ENCODE assay signal across 23 cellular contexts in the genomic region with DNA sequence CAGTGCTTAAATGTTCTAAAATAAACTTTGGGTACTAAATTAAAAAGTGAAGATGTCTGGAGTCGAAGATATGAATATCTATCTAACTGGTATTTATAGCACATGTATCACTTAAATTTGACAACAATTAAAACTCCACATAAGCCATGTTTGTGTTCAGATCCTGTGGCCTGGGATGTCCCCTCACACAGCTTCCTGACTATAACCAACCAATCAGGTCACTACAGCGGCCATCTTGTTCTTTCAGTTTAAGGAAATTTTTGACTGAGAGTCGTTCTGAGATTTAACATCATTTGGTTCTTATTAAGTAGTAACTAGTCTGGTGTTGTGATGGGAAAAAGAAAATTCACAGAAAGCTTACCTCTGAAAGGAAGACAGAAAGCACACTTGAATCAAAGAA.
"Had no signal": no experiment of that assay in that cellular context is flagged by ENCODE, and none has a peak within 500 bp of the region (broad histone marks: within the 10 kb centered on the region; RNA-seq: fewer than 3 reads in every experiment).

No MANE protein-coding gene starts in this region.

- H3K36me3 Mint-ChIP-seq: activated naive CD8-positive, alpha-beta T cell treated with anti-CD3 and anti-CD28 coated beads for 36 hours; natural killer cell treated with Interleukin-12 subunit alpha and Interleukin-12 subunit beta and Interleukin-15 and Interleukin-18, amount 100 ng/mL, for 72 hours; stimulated activated naive B cell treated with anti-CD40 and anti-IgM and Interleukin-4, amounts not matched to agents 10 μg/mL and 1 μg/mL and 100 μg/mL, for 72 hours had no signal

- H3K4me1 ChIP-seq: prostate gland had no signal

- H3K9me3 ChIP-seq: prostate gland, transverse colon had no signal

- DNase-seq: activated CD4-positive, alpha-beta T cell treated with anti-CD3 and anti-CD28 coated beads for 4 hours; activated CD8-positive, alpha-beta memory T cell treated with anti-CD3 and anti-CD28 coated beads, Interleukin-2, amount 50 U/mL, for 4 hours; activated CD8-positive, alpha-beta T cell treated with anti-CD3 and anti-CD28 coated beads for 36 hours; activated gamma-delta T cell treated with Interleukin-2 at 50 U/mL for 16 hours; activated naive CD8-positive, alpha-beta T cell treated with anti-CD3 and anti-CD28 coated beads for 36 hours; activated T-cell treated with anti-CD3 and anti-CD28 coated beads, Interleukin-2, amount 50 U/mL, for 72 hours; anterior cingulate cortex; effector memory CD8-positive, alpha-beta T cell; islet precursor cell; mammary epithelial cell; nucleus accumbens; stimulated activated CD4-positive, alpha-beta T cell treated with anti-CD3 and anti-CD28 coated beads, Interleukin-2, amount 100 ng/mL, for 24 hours; stimulated activated naive B cell treated with anti-CD40 and anti-IgM and Interleukin-4, amounts not matched to agents 10 μg/mL and 1 μg/mL and 100 μg/mL, for 72 hours; substantia nigra; transverse colon had no signal

- H3K27ac Mint-ChIP-seq: activated CD8-positive, alpha-beta T cell treated with anti-CD3 and anti-CD28 coated beads for 36 hours; activated naive CD8-positive, alpha-beta T cell treated with anti-CD3 and anti-CD28 coated beads for 36 hours; activated T-cell treated with anti-CD3 and anti-CD28 coated beads, Interleukin-2, amount 50 U/mL, for 72 hours; dendritic cell treated with granulocyte-macrophage colony-stimulating factor and Interleukin-4, amounts not matched to agents 40 ng/mL and 50 ng/mL, for 4 days; effector memory CD8-positive, alpha-beta T cell; natural killer cell treated with Interleukin-12 subunit alpha and Interleukin-12 subunit beta and Interleukin-15 and Interleukin-18, amount 100 ng/mL, for 72 hours; stimulated activated naive B cell treated with anti-CD40 and anti-IgM and Interleukin-4, amounts not matched to agents 10 μg/mL and 1 μg/mL and 100 μg/mL, for 72 hours; T-helper 1 cell treated with Interleukin-12 subunit alpha and Interleukin-12 subunit beta and Interleukin-4 antibody, amounts not matched to agents 30 μg/mL and 1 μg/mL, for 36 hours had no signal

- H3K27me3 ChIP-seq: cardiac muscle cell, transverse colon had no signal

- H3K27ac ChIP-seq: cardiac muscle cell, epithelial cell of prostate, prostate gland, transverse colon had no signal

- H3K9me3 Mint-ChIP-seq: activated CD8-positive, alpha-beta T cell treated with anti-CD3 and anti-CD28 coated beads for 36 hours; activated naive CD8-positive, alpha-beta T cell treated with anti-CD3 and anti-CD28 coated beads for 36 hours; activated T-cell treated with anti-CD3 and anti-CD28 coated beads, Interleukin-2, amount 50 U/mL, for 72 hours; dendritic cell treated with granulocyte-macrophage colony-stimulating factor and Interleukin-4, amounts not matched to agents 40 ng/mL and 50 ng/mL, for 4 days; natural killer cell treated with Interleukin-12 subunit alpha and Interleukin-12 subunit beta and Interleukin-15 and Interleukin-18, amount 100 ng/mL, for 72 hours; T-helper 1 cell treated with Interleukin-12 subunit alpha and Interleukin-12 subunit beta and Interleukin-4 antibody, amounts not matched to agents 30 μg/mL and 1 μg/mL, for 36 hours had no signal

- H3K4me3 Mint-ChIP-seq: activated CD8-positive, alpha-beta T cell treated with anti-CD3 and anti-CD28 coated beads for 36 hours; activated naive CD8-positive, alpha-beta T cell treated with anti-CD3 and anti-CD28 coated beads for 36 hours; activated T-cell treated with anti-CD3 and anti-CD28 coated beads, Interleukin-2, amount 50 U/mL, for 72 hours; dendritic cell treated with granulocyte-macrophage colony-stimulating factor and Interleukin-4, amounts not matched to agents 40 ng/mL and 50 ng/mL, for 4 days; effector memory CD8-positive, alpha-beta T cell; natural killer cell treated with Interleukin-12 subunit alpha and Interleukin-12 subunit beta and Interleukin-15 and Interleukin-18, amount 100 ng/mL, for 72 hours; stimulated activated naive B cell treated with anti-CD40 and anti-IgM and Interleukin-4, amounts not matched to agents 10 μg/mL and 1 μg/mL and 100 μg/mL, for 72 hours; T-helper 1 cell treated with Interleukin-12 subunit alpha and Interleukin-12 subunit beta and Interleukin-4 antibody, amounts not matched to agents 30 μg/mL and 1 μg/mL, for 36 hours had no signal

- H3K4me1 Mint-ChIP-seq: activated naive CD8-positive, alpha-beta T cell treated with anti-CD3 and anti-CD28 coated beads for 36 hours; stimulated activated naive B cell treated with anti-CD40 and anti-IgM and Interleukin-4, amounts not matched to agents 10 μg/mL and 1 μg/mL and 100 μg/mL, for 72 hours had no signal

- H3K36me3 ChIP-seq: cardiac muscle cell, prostate gland, transverse colon had no signal

- ATAC-seq: activated CD8-positive, alpha-beta T cell treated with anti-CD3 and anti-CD28 coated beads for 36 hours; activated T-cell treated with anti-CD3 and anti-CD28 coated beads, Interleukin-2, amount 50 U/mL, for 72 hours; effector memory CD8-positive, alpha-beta T cell; left lobe of liver; natural killer cell treated with Interleukin-12 subunit alpha and Interleukin-12 subunit beta and Interleukin-15 and Interleukin-18, amount 100 ng/mL, for 72 hours; sciatic nerve; stimulated activated naive B cell treated with anti-CD40 and anti-IgM and Interleukin-4, amounts not matched to agents 10 μg/mL and 1 μg/mL and 100 μg/mL, for 72 hours had no signal

- H3K27me3 Mint-ChIP-seq: activated CD8-positive, alpha-beta T cell treated with anti-CD3 and anti-CD28 coated beads for 36 hours; activated naive CD8-positive, alpha-beta T cell treated with anti-CD3 and anti-CD28 coated beads for 36 hours; dendritic cell treated with granulocyte-macrophage colony-stimulating factor and Interleukin-4, amounts not matched to agents 40 ng/mL and 50 ng/mL, for 4 days; effector memory CD8-positive, alpha-beta T cell; natural killer cell treated with Interleukin-12 subunit alpha and Interleukin-12 subunit beta and Interleukin-15 and Interleukin-18, amount 100 ng/mL, for 72 hours had no signal

- H3K4me3 ChIP-seq: cardiac muscle cell, prostate gland, transverse colon had no signal
